In genomic region chr2:54866179-54866578, GRCh38 we compare ENCODE assay signal across 23 cellular contexts.
DNase-seq lines count a peak whose midpoint lies in the region; ATAC-seq, FAIRE-seq and TF ChIP-seq lines count a peak whose summit lies in the region.
"Had no signal": no experiment of that assay in that cellular context is flagged by ENCODE, and none has a peak within 500 bp of the region (broad histone marks: within the 10 kb centered on the region; RNA-seq: fewer than 3 reads in every experiment).

No MANE protein-coding gene starts in this region.

- H3K4me1 ChIP-seq in astrocyte (ENCODE audit: insufficient read depth, low read length) (no peaks in the 10 kb centered on the region), pancreas (no peaks in the 10 kb centered on the region), left ventricle myocardium inferior (no peaks in the 10 kb centered on the region)

- H3K36me3 ChIP-seq in astrocyte (ENCODE audit: insufficient read depth, low read length) (no peaks in the 10 kb centered on the region), pancreas (no peaks in the 10 kb centered on the region), left ventricle myocardium inferior (no peaks in the 10 kb centered on the region)
- H3K36me3 ChIP-seq: HAP-1, SJCRH30 had no signal

- ATAC-seq in pancreas (no peak), HG02938 (IDR thresholded peaks at IDR 0.05; ENCODE audit: unreplicated experiment) (no peak)
- ATAC-seq: PC-3, Right ventricle myocardium inferior had no signal

- H3K4me3 ChIP-seq in astrocyte (ENCODE audit: insufficient read depth, low read depth, low read length) (no peak overlapping the region), pancreas (no peak overlapping the region), left ventricle myocardium inferior (no peak overlapping the region)
- H3K4me3 ChIP-seq: GM23338, HAP-1, SJCRH30 had no signal

- H3K9me3 ChIP-seq in astrocyte (ENCODE audit: insufficient read depth, low read depth, low read length) (no peaks in the 10 kb centered on the region), pancreas (no peaks in the 10 kb centered on the region), left ventricle myocardium inferior (replicated peaks) (peaks cover 18% of the 10 kb centered on the region)
- H3K9me3 ChIP-seq: HAP-1, SJCRH30 had no signal

- no peak overlapping the region for H3K27ac Mint-ChIP-seq in astrocyte (ENCODE audit: unreplicated experiment)
- H3K27ac Mint-ChIP-seq: GM23338 had no signal

- FAIRE-seq in RCC 7860 (lab: Jason Lieb, UNC): peak; percentile 59
- peak; percentile 55 for FAIRE-seq in astrocyte (lab: Jason Lieb, UNC)
- FAIRE-seq in pancreas (lab: Jason Lieb, UNC): peak; percentile 67

- no peak overlapping the region for H3K9ac ChIP-seq in astrocyte (ENCODE audit: low read length)
- H3K9ac ChIP-seq: KMS-11 had no signal

- no peaks in the 10 kb centered on the region for H3K27me3 Mint-ChIP-seq in astrocyte (ENCODE audit: low read depth, unreplicated experiment)
- H3K27me3 Mint-ChIP-seq: IgD-negative memory B cell had no signal

- H3K27ac ChIP-seq in astrocyte (ENCODE audit: low read depth, low read length): no peak overlapping the region
- H3K27ac ChIP-seq in pancreas: no peak overlapping the region
- H3K27ac ChIP-seq in left ventricle myocardium inferior (replicated peaks): no peak overlapping the region
- H3K27ac ChIP-seq: HL-60, KMS-11, SJCRH30 had no signal

- H3K4me1 Mint-ChIP-seq in astrocyte (ENCODE audit: low read depth, unreplicated experiment): no peaks in the 10 kb centered on the region

- H3K4me2 ChIP-seq in astrocyte (ENCODE audit: low read length): no peak overlapping the region
- H3K4me2 ChIP-seq: GM23338, KMS-11 had no signal

- H2AFZ ChIP-seq in astrocyte (ENCODE audit: low read depth, low read length): no peak overlapping the region

- H3K9me3 Mint-ChIP-seq in astrocyte (ENCODE audit: unreplicated experiment): no peaks in the 10 kb centered on the region
- H3K9me3 Mint-ChIP-seq: GM23338 had no signal

- no peaks in the 10 kb centered on the region for H3K36me3 Mint-ChIP-seq in astrocyte (ENCODE audit: low read depth, unreplicated experiment)
- H3K36me3 Mint-ChIP-seq: IgD-negative memory B cell had no signal

- no peak overlapping the region for H3K4me3 Mint-ChIP-seq in astrocyte (ENCODE audit: unreplicated experiment)
- H3K4me3 Mint-ChIP-seq: GM23338 had no signal

- TF ChIP-seq CTCF in astrocyte (IDR thresholded peaks at IDR 0.05; ENCODE audit: insufficient read depth, low read depth, low read length): no peak
- TF ChIP-seq CTCF in pancreas (IDR thresholded peaks at IDR 0.05): no peak
- TF ChIP-seq CTCF in left ventricle myocardium inferior (IDR thresholded peaks at IDR 0.05; ENCODE audit: borderline replicate concordance): no peak

- DNase-seq in EL (peak; percentile 10), RCC 7860 (ENCODE audit: low spot score) (no peak), astrocyte (ENCODE audit: low read depth) (peak; percentile 40), pancreas (no peak), left ventricle myocardium inferior (no peak), NCI-H510A treated with DMSO at 0.1 percent for 48 hours (lab: John Stamatoyannopoulos, UW) (no peak)
- DNase-seq: DMS153; NCI-H1092 treated with DMSO at 0.1 percent for 48 hours; NCI-H1436; NCI-H1930; NCI-H2107; NCI-H446; NCI-H526; NK-92 treated with Interleukin-12 subunit alpha and Interleukin-12 subunit beta, amount 100 ng/mL, for 24 hours; PC-3; SJCRH30 had no signal

- no peaks in the 10 kb centered on the region for H3K79me2 ChIP-seq in astrocyte (ENCODE audit: insufficient read depth, low read length)

- H3K27me3 ChIP-seq in astrocyte (ENCODE audit: insufficient read depth, low read length) (no peaks in the 10 kb centered on the region), pancreas (no peaks in the 10 kb centered on the region), left ventricle myocardium inferior (ENCODE audit: low read depth) (peaks cover 2% of the 10 kb centered on the region)
- H3K27me3 ChIP-seq: SJCRH30 had no signal

- intact Hi-C loops in pancreas (cut with DNase I) (no loop called here), left ventricle myocardium inferior (cut with micrococcal nuclease) (no loop called here)

- H4K20me1 ChIP-seq in astrocyte (ENCODE audit: insufficient read depth, low read length): no peaks in the 10 kb centered on the region

- 74 to 83% methylated on average over 2 of the region's 2 CpGs for WGBS in pancreas, 2 donors

Comparison
In these comparisons a context has a peak if more than half of its experiments do, and no peak if none do; other contexts are left out.
1. DNase-seq: peak in EL (single experiment) and astrocyte (single experiment); none in RCC 7860 (single experiment), pancreas (0 of 6), left ventricle myocardium inferior (single experiment) and NCI-H510A treated with DMSO at 0.1 percent for 48 hours (single experiment).